9 cellular contexts compared by ENCODE assay signal in genomic region chr4:157265281-157265680, GRCh38. TPM values are rescaled to one million over a fixed set of nuclear protein-coding genes. Genes with fewer than 3 reads are reported as not detected.
A peak's percentile ranks its signal among the peaks of the same experiment; 100 is the strongest.
DNase-seq lines count a peak whose midpoint lies in the region; ATAC-seq and TF ChIP-seq lines count a peak whose summit lies in the region.
"Had no signal": no experiment of that assay in that cellular context is flagged by ENCODE, and none has a peak within 500 bp of the region (broad histone marks: within the 10 kb centered on the region; RNA-seq: fewer than 3 reads in every experiment).

No MANE protein-coding gene starts in this region.

- H3K27ac ChIP-seq in HCT116 (ENCODE audit: low read depth, low read length) (no peak overlapping the region), psoas muscle (peak overlapping the region; percentile 41)

- intact Hi-C loops in HCT116 (cut with micrococcal nuclease) (no loop called here), psoas muscle (cut with DNase I) (no loop called here)

- CTCF ChIA-PET in HCT116 (lab: Charles Lee), result no interaction called here

- no peaks in the 10 kb centered on the region for H4K20me1 ChIP-seq in HCT116 (ENCODE audit: insufficient read depth)

- POLR2A ChIA-PET in HCT116 (lab: Charles Lee), result no interaction called here

- no TSS peak for BruUV-seq in HCT116 (replicated peaks; lab: Mats Ljungman, UMichigan)

- H3K4me3 ChIP-seq in HCT116 (replicated peaks in 1 of 2; ENCODE audit: low read depth in 1 of 2, low read length in 2 of 2), result no peak overlapping the region
- H3K4me3 ChIP-seq in psoas muscle, result no peak overlapping the region

- 11 to 23% (median 23%) methylated on average over 2 of the region's 2 CpGs for WGBS in psoas muscle, 3 donors

- H2AFZ ChIP-seq in HCT116 (ENCODE audit: low read depth, low read length, poor library complexity, severe bottlenecking), result peak overlapping the region; percentile 31

- no peak for TF ChIP-seq POLR2A in HCT116 (IDR thresholded peaks at IDR 0.05; ENCODE audit: borderline replicate concordance, extremely low read depth, insufficient read depth, insufficient read length)

- TF ChIP-seq CTCF in HCT116 (IDR thresholded peaks at IDR 0.05 in 2 of 3, conservative IDR thresholded peaks at IDR 0.05 in 1 of 3; ENCODE audit: borderline replicate concordance in 1 of 3, insufficient read depth in 1 of 3, low read depth in 2 of 3, low read length in 2 of 3), result no peak
- TF ChIP-seq CTCF in psoas muscle (IDR thresholded peaks at IDR 0.05), result no peak

- no peaks in the 10 kb centered on the region for H3K36me3 ChIP-seq in HCT116 (ENCODE audit: control insufficient read depth in 1 of 2, insufficient read depth in 2 of 2, low read length in 2 of 2)
- no peaks in the 10 kb centered on the region for H3K36me3 ChIP-seq in psoas muscle (ENCODE audit: insufficient read depth in 1 of 2, low read depth in 1 of 2)

- H3K27me3 ChIP-seq in HCT116 (ENCODE audit: insufficient read depth, low read length) (no peaks in the 10 kb centered on the region), psoas muscle (ENCODE audit: insufficient read depth in 3 of 3, low read length in 2 of 3) (no peaks in the 10 kb centered on the region)

- DNase-seq in HCT116 (ENCODE audit: low read depth, low spot score) (peak; percentile 16), NCI-H226 (peak; percentile 29), cerebellum (ENCODE audit: low spot score) (peak; percentile 43), psoas muscle (peak in 1 of 2 donors; percentile 65), NCI-H2227 (lab: John Stamatoyannopoulos, UW; ENCODE audit: unreplicated experiment) (no peak), Kasumi-1 (lab: John Stamatoyannopoulos, UW) (no peak), LoVo (ENCODE audit: low spot score) (no peak)
- no peak for DNase-seq in activated CD4-positive, CD25-positive, alpha-beta regulatory T cell (lab: John Stamatoyannopoulos, UW)
- DNase-seq: stimulated activated CD4-positive, alpha-beta T cell treated with anti-CD3 and anti-CD28 coated beads, Interleukin-12 subunit alpha, Interleukin-12 subunit beta, amount 100 ng/mL, for 4 hours had no signal

- H3K4me2 ChIP-seq in HCT116 (ENCODE audit: low read length), result peak overlapping the region; percentile 26; the same call in 1 of the 2 replicates

- TF ChIP-seq RAD21 in HCT116 (IDR thresholded peaks at IDR 0.05; ENCODE audit: low read depth), result no peak

- ATAC-seq in HCT116 (peak; percentile 50; the same call in 1 of the 2 replicates), psoas muscle (peak; percentile 73 to 98 (median 90))

- H3K4me1 ChIP-seq in HCT116 (ENCODE audit: control insufficient read depth in 1 of 2, insufficient read depth in 2 of 2, low read length in 2 of 2) (peaks cover 0 to 8% of the 10 kb centered on the region in 2 experiments; a peak in 1 of 4 replicates), psoas muscle (peaks cover 3% of the 10 kb centered on the region)

- RAD21 ChIA-PET in HCT116 (lab: Charles Lee; ENCODE audit: low non-redundant PET in 1 of 2, low total read pairs in 2 of 2, uncharacterized antibody in 2 of 2, unreplicated experiment in 2 of 2), result no interaction called here

- H3K9me2 ChIP-seq in HCT116 (ENCODE audit: insufficient read depth), result no peaks in the 10 kb centered on the region

- no peak overlapping the region for H3K9ac ChIP-seq in HCT116 (ENCODE audit: low read length)

- H3K9me3 ChIP-seq in HCT116 (ENCODE audit: control insufficient read depth in 1 of 2, insufficient read depth in 1 of 2, low read depth in 1 of 2, low read length in 2 of 2), result no peaks in the 10 kb centered on the region
- H3K9me3 ChIP-seq in psoas muscle, result no peaks in the 10 kb centered on the region

- H3K79me2 ChIP-seq in HCT116 (ENCODE audit: insufficient read depth, low read length), result no peaks in the 10 kb centered on the region

TF ChIP-seq in HCT116, 20 proteins besides CTCF, POLR2A, EP300 and RAD21:
- TF ChIP-seq CBX3 (IDR thresholded peaks at IDR 0.05; ENCODE audit: low read depth) (no peak), TCF7L2 (IDR thresholded peaks at IDR 0.05; ENCODE audit: borderline replicate concordance, extremely low read depth, insufficient read depth, insufficient read length) (no peak), EGR1 (IDR thresholded peaks at IDR 0.05; ENCODE audit: low read depth) (no peak), FOSL1 (IDR thresholded peaks at IDR 0.05; ENCODE audit: low read depth) (no peak), SIN3A (IDR thresholded peaks at IDR 0.05; ENCODE audit: low read depth) (no peak), EZH2 (IDR thresholded peaks at IDR 0.05) (no peak), SP1 (IDR thresholded peaks at IDR 0.05; ENCODE audit: low read depth) (no peak), CEBPB (IDR thresholded peaks at IDR 0.05; ENCODE audit: low read depth) (no peak), SRF (IDR thresholded peaks at IDR 0.05; ENCODE audit: low read depth) (no peak), ELF1 (IDR thresholded peaks at IDR 0.05; ENCODE audit: borderline replicate concordance, low read depth) (no peak), POLR2AphosphoS5 (IDR thresholded peaks at IDR 0.05; ENCODE audit: low read depth, low read length) (no peak), EZH2phosphoT487 (IDR thresholded peaks at IDR 0.05; ENCODE audit: borderline replicate concordance) (no peak), YY1 (IDR thresholded peaks at IDR 0.05; ENCODE audit: extremely low read depth, insufficient replicate concordance, low read depth, low read length) (no peak), ZFX (IDR thresholded peaks at IDR 0.05) (no peak), JUND (IDR thresholded peaks at IDR 0.05) (no peak), ZNF274 (IDR thresholded peaks at IDR 0.05; ENCODE audit: low read depth, low read length) (no peak)
- TF ChIP-seq, protein P1, sequence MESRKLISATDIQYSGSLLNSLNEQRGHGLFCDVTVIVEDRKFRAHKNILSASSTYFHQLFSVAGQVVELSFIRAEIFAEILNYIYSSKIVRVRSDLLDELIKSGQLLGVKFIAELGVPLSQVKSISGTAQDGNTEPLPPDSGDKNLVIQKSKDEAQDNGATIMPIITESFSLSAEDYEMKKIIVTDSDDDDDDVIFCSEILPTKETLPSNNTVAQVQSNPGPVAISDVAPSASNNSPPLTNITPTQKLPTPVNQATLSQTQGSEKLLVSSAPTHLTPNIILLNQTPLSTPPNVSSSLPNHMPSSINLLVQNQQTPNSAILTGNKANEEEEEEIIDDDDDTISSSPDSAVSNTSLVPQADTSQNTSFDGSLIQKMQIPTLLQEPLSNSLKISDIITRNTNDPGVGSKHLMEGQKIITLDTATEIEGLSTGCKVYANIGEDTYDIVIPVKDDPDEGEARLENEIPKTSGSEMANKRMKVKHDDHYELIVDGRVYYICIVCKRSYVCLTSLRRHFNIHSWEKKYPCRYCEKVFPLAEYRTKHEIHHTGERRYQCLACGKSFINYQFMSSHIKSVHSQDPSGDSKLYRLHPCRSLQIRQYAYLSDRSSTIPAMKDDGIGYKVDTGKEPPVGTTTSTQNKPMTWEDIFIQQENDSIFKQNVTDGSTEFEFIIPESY (IDR thresholded peaks at IDR 0.05; ENCODE audit: extremely low read depth, insufficient replicate concordance, low read length), result no peak
- TF ChIP-seq, protein P2, sequence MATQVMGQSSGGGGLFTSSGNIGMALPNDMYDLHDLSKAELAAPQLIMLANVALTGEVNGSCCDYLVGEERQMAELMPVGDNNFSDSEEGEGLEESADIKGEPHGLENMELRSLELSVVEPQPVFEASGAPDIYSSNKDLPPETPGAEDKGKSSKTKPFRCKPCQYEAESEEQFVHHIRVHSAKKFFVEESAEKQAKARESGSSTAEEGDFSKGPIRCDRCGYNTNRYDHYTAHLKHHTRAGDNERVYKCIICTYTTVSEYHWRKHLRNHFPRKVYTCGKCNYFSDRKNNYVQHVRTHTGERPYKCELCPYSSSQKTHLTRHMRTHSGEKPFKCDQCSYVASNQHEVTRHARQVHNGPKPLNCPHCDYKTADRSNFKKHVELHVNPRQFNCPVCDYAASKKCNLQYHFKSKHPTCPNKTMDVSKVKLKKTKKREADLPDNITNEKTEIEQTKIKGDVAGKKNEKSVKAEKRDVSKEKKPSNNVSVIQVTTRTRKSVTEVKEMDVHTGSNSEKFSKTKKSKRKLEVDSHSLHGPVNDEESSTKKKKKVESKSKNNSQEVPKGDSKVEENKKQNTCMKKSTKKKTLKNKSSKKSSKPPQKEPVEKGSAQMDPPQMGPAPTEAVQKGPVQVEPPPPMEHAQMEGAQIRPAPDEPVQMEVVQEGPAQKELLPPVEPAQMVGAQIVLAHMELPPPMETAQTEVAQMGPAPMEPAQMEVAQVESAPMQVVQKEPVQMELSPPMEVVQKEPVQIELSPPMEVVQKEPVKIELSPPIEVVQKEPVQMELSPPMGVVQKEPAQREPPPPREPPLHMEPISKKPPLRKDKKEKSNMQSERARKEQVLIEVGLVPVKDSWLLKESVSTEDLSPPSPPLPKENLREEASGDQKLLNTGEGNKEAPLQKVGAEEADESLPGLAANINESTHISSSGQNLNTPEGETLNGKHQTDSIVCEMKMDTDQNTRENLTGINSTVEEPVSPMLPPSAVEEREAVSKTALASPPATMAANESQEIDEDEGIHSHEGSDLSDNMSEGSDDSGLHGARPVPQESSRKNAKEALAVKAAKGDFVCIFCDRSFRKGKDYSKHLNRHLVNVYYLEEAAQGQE (IDR thresholded peaks at IDR 0.05; ENCODE audit: low read depth), result no peak
- TF ChIP-seq, protein P3, sequence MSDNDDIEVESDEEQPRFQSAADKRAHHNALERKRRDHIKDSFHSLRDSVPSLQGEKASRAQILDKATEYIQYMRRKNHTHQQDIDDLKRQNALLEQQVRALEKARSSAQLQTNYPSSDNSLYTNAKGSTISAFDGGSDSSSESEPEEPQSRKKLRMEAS (IDR thresholded peaks at IDR 0.05), result no peak
- TF ChIP-seq, protein P4, sequence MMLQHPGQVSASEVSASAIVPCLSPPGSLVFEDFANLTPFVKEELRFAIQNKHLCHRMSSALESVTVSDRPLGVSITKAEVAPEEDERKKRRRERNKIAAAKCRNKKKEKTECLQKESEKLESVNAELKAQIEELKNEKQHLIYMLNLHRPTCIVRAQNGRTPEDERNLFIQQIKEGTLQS (IDR thresholded peaks at IDR 0.05), result no peak
TF ChIP-seq in HCT116: peak in this region for 0.

RNA-seq across cellular contexts. Expression of gene GRIA2, which starts 44.8 kb away (rescaled TPM):
- total RNA-seq in HCT116 (2021; ENCODE audit: unreplicated experiment) (not detected), cerebellum (492 TPM), psoas muscle (1 to 10 TPM in 1 of 4 donors, under 1 TPM in 2, not detected in 1; 0.09 to 3.0 (median 0.15) TPM)
- polyA plus RNA-seq in HCT116 (2012), result not detected in 2 replicates
- under 1 TPM in 1 of 3 donors, not detected in 2; 0.09 TPM for polyA plus RNA-seq in psoas muscle

Comparison
In these comparisons a context has a peak if more than half of its experiments do, and no peak if none do; other contexts are left out.
1. DNase-seq: peak in HCT116 (single experiment), NCI-H226 (single experiment) and cerebellum (single experiment); none in NCI-H2227 (single experiment), Kasumi-1 (0 of 2), activated CD4-positive, CD25-positive, alpha-beta regulatory T cell (0 of 4) and LoVo (single experiment).
2. RNA of gene GRIA2, which starts 44.8 kb away (total RNA-seq): 492 TPM in cerebellum (single experiment); 0.09 to 3.0 TPM in psoas muscle and not detected in HCT116 (single experiment); every median in the first group is over 100 times any median in the second.